Comparison of ENCODE assay signal across 23 cellular contexts in the genomic region with DNA sequence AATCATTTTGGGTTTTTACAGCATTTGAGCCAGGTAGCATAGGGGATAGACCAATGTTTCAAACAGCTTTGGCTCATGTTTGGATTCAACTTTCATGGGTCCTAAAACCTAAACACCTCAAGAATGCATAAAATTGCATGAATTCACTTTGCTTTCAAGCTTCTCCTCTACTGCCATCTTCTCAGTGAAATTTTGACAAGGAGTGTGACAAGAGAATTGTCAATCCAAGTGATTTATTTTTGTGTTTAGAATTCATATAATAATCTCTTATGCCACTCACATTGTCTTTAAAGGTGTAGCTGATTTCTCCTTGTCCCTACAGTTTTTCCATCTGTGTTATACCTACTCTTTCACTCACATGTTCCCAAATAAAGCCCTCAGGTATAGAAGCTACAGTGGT.
"Had no signal": no experiment of that assay in that cellular context is flagged by ENCODE, and none has a peak within 500 bp of the region (broad histone marks: within the 10 kb centered on the region; RNA-seq: fewer than 3 reads in every experiment).

No MANE protein-coding gene starts in this region.

- H3K4me3 ChIP-seq: stomach, suprapubic skin, testis, thoracic aorta, thyroid gland, tibial artery, transverse colon, upper lobe of left lung, upper lobe of right lung, uterus, vagina had no signal

- H3K27ac ChIP-seq: stomach, suprapubic skin, testis, thoracic aorta, thyroid gland, tibial artery, transverse colon, upper lobe of left lung, upper lobe of right lung, uterus, vagina had no signal

- H3K36me3 ChIP-seq: stomach, suprapubic skin, thoracic aorta, thyroid gland, tibial artery, transverse colon, upper lobe of left lung, upper lobe of right lung, uterus, vagina had no signal

- DNase-seq: stimulated activated CD4-positive, alpha-beta T cell treated with anti-CD3 and anti-CD28 coated beads, Interleukin-2, amount 100 ng/mL, for 48 hours; stimulated activated CD4-positive, alpha-beta T cell treated with anti-CD3 and anti-CD28 coated beads, Interleukin-4, amount 100 ng/mL, for 1 hour; stimulated activated CD4-positive, alpha-beta T cell treated with anti-CD3 and anti-CD28 coated beads, Interleukin-4, amount 100 ng/mL, for 24 hours; stimulated activated CD4-positive, alpha-beta T cell treated with anti-CD3 and anti-CD28 coated beads, Interleukin-4, amount 100 ng/mL, for 4 hours; stimulated activated CD8-positive, alpha-beta memory T cell treated with anti-CD3 and anti-CD28 coated beads, Interleukin-4, amount 100 ng/mL, for 48 hours; stimulated activated naive B cell treated with anti-CD40 and anti-IgM and Interleukin-4, amounts not matched to agents 10 μg/mL and 1 μg/mL and 100 μg/mL, for 72 hours; stimulated activated naive CD4-positive, alpha-beta T cell; stimulated activated naive CD4-positive, alpha-beta T cell treated with Interleukin-2 at 50 U/mL for 16 hours; stimulated activated naive CD8-positive, alpha-beta T cell treated with anti-CD3 and anti-CD28 coated beads, Interleukin-15, amount 100 ng/mL, for 72 hours; stimulated activated naive CD8-positive, alpha-beta T cell treated with anti-CD3 and anti-CD28 coated beads, Interleukin-15, Interleukin-2, amounts not matched to agents 100 U/mL and 50 U/mL, for 24 hours; stomach; substantia nigra; testis; thyroid gland; tibial artery; transverse colon; trophoblast cell; upper lobe of left lung; upper lobe of right lung; uterus had no signal

- H3K27me3 ChIP-seq: stomach, suprapubic skin, testis, thyroid gland, tibial artery, transverse colon, upper lobe of left lung, upper lobe of right lung, uterus, vagina had no signal

- H3K4me1 ChIP-seq: stomach, testis, thyroid gland, tibial artery, transverse colon, upper lobe of left lung, upper lobe of right lung, uterus, vagina had no signal

- H3K9me3 ChIP-seq: stomach, suprapubic skin, testis, thoracic aorta, thyroid gland, tibial artery, transverse colon, upper lobe of left lung, upper lobe of right lung, uterus, vagina had no signal
